In the genomic region with DNA sequence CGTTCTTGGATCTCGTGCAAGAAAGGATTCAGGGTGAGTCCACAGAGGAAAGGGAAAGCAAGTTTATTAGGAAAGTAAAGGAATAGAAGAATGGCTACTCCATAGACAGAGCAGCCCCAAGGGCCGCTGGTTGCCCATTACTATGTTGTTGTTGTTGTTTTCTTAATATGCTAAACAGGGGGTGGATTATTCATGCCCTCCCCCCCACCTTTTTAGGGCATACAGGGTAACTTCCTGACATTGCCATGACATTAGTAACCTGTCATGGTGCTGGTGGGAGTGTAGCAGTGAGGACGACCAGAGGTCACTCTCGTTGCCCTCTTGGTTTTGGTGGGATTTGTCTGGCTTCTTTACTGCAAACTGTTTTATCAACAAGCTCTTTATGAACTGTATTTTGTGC, we compare ENCODE assay signal across 1 cellular context.
TF ChIP-seq lines count a peak whose summit lies in the region.

No MANE protein-coding gene starts in this region.

TF ChIP-seq in GM23338, 12 proteins besides CTCF, POLR2A, EP300 and RAD21 (continued from another document):
- TF ChIP-seq, protein P1, sequence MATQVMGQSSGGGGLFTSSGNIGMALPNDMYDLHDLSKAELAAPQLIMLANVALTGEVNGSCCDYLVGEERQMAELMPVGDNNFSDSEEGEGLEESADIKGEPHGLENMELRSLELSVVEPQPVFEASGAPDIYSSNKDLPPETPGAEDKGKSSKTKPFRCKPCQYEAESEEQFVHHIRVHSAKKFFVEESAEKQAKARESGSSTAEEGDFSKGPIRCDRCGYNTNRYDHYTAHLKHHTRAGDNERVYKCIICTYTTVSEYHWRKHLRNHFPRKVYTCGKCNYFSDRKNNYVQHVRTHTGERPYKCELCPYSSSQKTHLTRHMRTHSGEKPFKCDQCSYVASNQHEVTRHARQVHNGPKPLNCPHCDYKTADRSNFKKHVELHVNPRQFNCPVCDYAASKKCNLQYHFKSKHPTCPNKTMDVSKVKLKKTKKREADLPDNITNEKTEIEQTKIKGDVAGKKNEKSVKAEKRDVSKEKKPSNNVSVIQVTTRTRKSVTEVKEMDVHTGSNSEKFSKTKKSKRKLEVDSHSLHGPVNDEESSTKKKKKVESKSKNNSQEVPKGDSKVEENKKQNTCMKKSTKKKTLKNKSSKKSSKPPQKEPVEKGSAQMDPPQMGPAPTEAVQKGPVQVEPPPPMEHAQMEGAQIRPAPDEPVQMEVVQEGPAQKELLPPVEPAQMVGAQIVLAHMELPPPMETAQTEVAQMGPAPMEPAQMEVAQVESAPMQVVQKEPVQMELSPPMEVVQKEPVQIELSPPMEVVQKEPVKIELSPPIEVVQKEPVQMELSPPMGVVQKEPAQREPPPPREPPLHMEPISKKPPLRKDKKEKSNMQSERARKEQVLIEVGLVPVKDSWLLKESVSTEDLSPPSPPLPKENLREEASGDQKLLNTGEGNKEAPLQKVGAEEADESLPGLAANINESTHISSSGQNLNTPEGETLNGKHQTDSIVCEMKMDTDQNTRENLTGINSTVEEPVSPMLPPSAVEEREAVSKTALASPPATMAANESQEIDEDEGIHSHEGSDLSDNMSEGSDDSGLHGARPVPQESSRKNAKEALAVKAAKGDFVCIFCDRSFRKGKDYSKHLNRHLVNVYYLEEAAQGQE (IDR thresholded peaks at IDR 0.05; ENCODE audit: unreplicated experiment): no peak
- TF ChIP-seq, protein P2, sequence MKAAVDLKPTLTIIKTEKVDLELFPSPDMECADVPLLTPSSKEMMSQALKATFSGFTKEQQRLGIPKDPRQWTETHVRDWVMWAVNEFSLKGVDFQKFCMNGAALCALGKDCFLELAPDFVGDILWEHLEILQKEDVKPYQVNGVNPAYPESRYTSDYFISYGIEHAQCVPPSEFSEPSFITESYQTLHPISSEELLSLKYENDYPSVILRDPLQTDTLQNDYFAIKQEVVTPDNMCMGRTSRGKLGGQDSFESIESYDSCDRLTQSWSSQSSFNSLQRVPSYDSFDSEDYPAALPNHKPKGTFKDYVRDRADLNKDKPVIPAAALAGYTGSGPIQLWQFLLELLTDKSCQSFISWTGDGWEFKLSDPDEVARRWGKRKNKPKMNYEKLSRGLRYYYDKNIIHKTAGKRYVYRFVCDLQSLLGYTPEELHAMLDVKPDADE (IDR thresholded peaks at IDR 0.05): no peak
- TF ChIP-seq JUNB (IDR thresholded peaks at IDR 0.05; ENCODE audit: unreplicated experiment): no peak
- TF ChIP-seq CREB1 (CRISPR knock-in tag; IDR thresholded peaks at IDR 0.05; ENCODE audit: low read depth): no peak
- TF ChIP-seq, protein P3, sequence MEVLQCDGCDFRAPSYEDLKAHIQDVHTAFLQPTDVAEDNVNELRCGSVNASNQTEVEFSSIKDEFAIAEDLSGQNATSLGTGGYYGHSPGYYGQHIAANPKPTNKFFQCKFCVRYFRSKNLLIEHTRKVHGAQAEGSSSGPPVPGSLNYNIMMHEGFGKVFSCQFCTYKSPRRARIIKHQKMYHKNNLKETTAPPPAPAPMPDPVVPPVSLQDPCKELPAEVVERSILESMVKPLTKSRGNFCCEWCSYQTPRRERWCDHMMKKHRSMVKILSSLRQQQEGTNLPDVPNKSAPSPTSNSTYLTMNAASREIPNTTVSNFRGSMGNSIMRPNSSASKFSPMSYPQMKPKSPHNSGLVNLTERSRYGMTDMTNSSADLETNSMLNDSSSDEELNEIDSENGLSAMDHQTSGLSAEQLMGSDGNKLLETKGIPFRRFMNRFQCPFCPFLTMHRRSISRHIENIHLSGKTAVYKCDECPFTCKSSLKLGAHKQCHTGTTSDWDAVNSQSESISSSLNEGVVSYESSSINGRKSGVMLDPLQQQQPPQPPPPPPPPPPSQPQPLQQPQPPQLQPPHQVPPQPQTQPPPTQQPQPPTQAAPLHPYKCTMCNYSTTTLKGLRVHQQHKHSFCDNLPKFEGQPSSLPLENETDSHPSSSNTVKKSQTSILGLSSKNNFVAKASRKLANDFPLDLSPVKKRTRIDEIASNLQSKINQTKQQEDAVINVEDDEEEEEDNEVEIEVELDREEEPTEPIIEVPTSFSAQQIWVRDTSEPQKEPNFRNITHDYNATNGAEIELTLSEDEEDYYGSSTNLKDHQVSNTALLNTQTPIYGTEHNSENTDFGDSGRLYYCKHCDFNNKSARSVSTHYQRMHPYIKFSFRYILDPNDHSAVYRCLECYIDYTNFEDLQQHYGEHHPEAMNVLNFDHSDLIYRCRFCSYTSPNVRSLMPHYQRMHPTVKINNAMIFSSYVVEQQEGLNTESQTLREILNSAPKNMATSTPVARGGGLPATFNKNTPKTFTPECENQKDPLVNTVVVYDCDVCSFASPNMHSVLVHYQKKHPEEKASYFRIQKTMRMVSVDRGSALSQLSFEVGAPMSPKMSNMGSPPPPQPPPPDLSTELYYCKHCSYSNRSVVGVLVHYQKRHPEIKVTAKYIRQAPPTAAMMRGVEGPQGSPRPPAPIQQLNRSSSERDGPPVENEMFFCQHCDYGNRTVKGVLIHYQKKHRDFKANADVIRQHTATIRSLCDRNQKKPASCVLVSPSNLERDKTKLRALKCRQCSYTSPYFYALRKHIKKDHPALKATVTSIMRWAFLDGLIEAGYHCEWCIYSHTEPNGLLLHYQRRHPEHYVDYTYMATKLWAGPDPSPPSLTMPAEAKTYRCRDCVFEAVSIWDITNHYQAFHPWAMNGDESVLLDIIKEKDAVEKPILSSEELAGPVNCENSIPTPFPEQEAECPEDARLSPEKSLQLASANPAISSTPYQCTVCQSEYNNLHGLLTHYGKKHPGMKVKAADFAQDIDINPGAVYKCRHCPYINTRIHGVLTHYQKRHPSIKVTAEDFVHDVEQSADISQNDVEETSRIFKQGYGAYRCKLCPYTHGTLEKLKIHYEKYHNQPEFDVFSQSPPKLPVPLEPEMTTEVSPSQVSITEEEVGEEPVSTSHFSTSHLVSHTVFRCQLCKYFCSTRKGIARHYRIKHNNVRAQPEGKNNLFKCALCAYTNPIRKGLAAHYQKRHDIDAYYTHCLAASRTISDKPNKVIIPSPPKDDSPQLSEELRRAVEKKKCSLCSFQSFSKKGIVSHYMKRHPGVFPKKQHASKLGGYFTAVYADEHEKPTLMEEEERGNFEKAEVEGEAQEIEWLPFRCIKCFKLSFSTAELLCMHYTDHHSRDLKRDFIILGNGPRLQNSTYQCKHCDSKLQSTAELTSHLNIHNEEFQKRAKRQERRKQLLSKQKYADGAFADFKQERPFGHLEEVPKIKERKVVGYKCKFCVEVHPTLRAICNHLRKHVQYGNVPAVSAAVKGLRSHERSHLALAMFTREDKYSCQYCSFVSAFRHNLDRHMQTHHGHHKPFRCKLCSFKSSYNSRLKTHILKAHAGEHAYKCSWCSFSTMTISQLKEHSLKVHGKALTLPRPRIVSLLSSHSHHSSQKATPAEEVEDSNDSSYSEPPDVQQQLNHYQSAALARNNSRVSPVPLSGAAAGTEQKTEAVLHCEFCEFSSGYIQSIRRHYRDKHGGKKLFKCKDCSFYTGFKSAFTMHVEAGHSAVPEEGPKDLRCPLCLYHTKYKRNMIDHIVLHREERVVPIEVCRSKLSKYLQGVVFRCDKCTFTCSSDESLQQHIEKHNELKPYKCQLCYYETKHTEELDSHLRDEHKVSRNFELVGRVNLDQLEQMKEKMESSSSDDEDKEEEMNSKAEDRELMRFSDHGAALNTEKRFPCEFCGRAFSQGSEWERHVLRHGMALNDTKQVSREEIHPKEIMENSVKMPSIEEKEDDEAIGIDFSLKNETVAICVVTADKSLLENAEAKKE (CRISPR knock-in tag; IDR thresholded peaks at IDR 0.05): no peak
- TF ChIP-seq ZNF114 (CRISPR knock-in tag; IDR thresholded peaks at IDR 0.05): no peak
- no peak for TF ChIP-seq NANOG (IDR thresholded peaks at IDR 0.05; ENCODE audit: borderline replicate concordance)
